21 cellular contexts compared by ENCODE assay signal in the genomic region with DNA sequence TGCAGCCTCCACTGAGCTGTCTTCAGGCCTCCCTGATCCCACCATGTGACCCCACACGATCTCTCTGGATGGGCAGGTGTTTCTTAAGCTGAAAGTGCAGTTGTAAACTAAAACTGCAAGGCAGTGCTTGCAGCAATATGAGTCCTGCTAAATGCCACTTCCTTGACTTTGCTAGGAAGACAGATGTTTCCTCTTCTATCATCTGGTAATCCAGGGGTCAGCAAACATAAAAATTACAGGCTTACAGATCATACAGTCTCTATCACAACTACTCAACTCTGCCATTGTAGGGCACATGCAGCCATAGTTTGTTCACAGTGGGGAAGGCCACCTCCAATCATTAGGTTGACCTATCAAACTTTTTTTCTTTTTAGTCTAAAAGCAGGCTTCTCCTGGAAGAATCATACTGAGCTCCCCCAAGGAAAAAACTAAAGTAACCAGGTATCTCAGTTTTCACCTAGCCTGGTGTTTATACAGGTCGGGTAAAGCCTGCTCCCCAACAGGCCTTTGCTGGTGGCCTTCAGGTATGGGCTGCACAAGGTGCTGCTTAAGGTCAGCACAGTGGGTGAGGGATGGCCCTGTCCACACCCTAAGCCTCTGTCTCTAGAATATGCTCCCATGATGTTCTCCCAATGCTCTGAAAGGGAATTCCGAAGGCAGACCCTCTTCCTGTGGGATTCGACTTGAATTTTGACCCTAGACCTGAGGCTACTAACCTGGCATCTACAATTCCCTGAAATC. TPM values are rescaled to one million over a fixed set of nuclear protein-coding genes. Genes with fewer than 3 reads are reported as not detected.
A peak's percentile ranks its signal among the peaks of the same experiment; 100 is the strongest.
DNase-seq lines count a peak whose midpoint lies in the region; ATAC-seq, FAIRE-seq and TF ChIP-seq lines count a peak whose summit lies in the region.
"Had no signal": no experiment of that assay in that cellular context is flagged by ENCODE, and none has a peak within 500 bp of the region (broad histone marks: within the 10 kb centered on the region; RNA-seq: fewer than 3 reads in every experiment).

No MANE protein-coding gene starts in this region.

- no peak for FAIRE-seq in HepG2 (lab: Jason Lieb, UNC)
- FAIRE-seq: A549, RCC 7860 had no signal

- H3K9ac ChIP-seq in HepG2 (ENCODE audit: insufficient read depth, low read depth, low read length), result no peak overlapping the region

- in situ Hi-C loops in HepG2 (cut with HindIII; ENCODE audit: extremely low pct_ligation_motif_present, low pct_unique_long_range_greater_than_20kb), result no loop called here

- H3K9me3 ChIP-seq in HepG2 (ENCODE audit: low read length), result no peaks in the 10 kb centered on the region
- no peaks in the 10 kb centered on the region for H3K9me3 ChIP-seq in spleen
- H3K9me3 ChIP-seq: A549 had no signal

- no peak overlapping the region for H3K4me2 ChIP-seq in HepG2 (ENCODE audit: low read depth, low read length)
- H3K4me2 ChIP-seq: A549 had no signal

- H3K27me3 ChIP-seq in HepG2 (ENCODE audit: control insufficient read depth in 1 of 2, insufficient read depth in 2 of 2, low read length in 2 of 2) (peaks cover 4 to 31% of the 10 kb centered on the region in 2 experiments; a peak in 4 of 5 replicates), spleen (replicated peaks in 1 of 7) (peaks cover 0 to 63% (median 5%) of the 10 kb centered on the region in 7 donors)

- no peak for TF ChIP-seq CTCF in HepG2 (CRISPR knock-in tag; IDR thresholded peaks at IDR 0.05)
- no peak for TF ChIP-seq CTCF in spleen (IDR thresholded peaks at IDR 0.05 in 8 of 11, conservative IDR thresholded peaks at IDR 0.05 in 3 of 11)

- no peak for TF ChIP-seq EP300 in HepG2 (IDR thresholded peaks at IDR 0.05; ENCODE audit: low read depth in 2 of 2, low read length in 2 of 2)
- no peak for TF ChIP-seq EP300 in HepG2 (CRISPR knock-in tag; IDR thresholded peaks at IDR 0.05; ENCODE audit: borderline replicate concordance)

- TF ChIP-seq RAD21 in HepG2 (CRISPR knock-in tag; IDR thresholded peaks at IDR 0.05), result no peak

- DNase-seq in Jurkat, Clone E6-1 (ENCODE audit: low read depth, low spot score), result peak; percentile 53
- DNase-seq in dermis microvascular lymphatic vessel endothelial cell (ENCODE audit: low read depth in 2 of 2) (peak; percentile 83 to 90), HepG2 (ENCODE audit: low spot score) (no peak), spleen (peak; percentile 1), NCI-H187 treated with DMSO at 0.1 percent for 48 hours (lab: John Stamatoyannopoulos, UW) (no peak)
- DNase-seq: C1 segment of cervical spinal cord; CD8-positive, alpha-beta memory T cell; DMS79; MM.1S; NCI-H1092; NCI-H1436 treated with DMSO at 0.1 percent for 48 hours; NCI-H2029 treated with DMSO at 0.1 percent for 48 hours; NCI-H2171 treated with DMSO at 0.1 percent for 48 hours; NCI-H446 had no signal

- H3K4me1 ChIP-seq in HepG2 (ENCODE audit: insufficient read depth, low read length) (peaks cover 55% of the 10 kb centered on the region), spleen (peaks cover 0 to 21% (median 7%) of the 10 kb centered on the region in 6 donors)

- no peaks in the 10 kb centered on the region for H3K79me2 ChIP-seq in HepG2 (ENCODE audit: insufficient read depth, low read length)

- CTCF ChIA-PET in HepG2 (lab: Yijun Ruan, JAX; ENCODE audit: low intra/inter-chr PET ratio, low total read pairs), result no interaction called here

- intact Hi-C loops in HepG2 (cut with micrococcal nuclease; ENCODE audit: unreplicated experiment), result no loop called here
- intact Hi-C loops in spleen (cut with DNase I; ENCODE audit: low total_unique reads), result no loop called here

- no peak overlapping the region for H3K27ac ChIP-seq in HepG2 (ENCODE audit: extremely low read length, insufficient read depth, low read length)
- peak overlapping the region in 5 of 8 donors; percentile 20 to 73 (median 48) for H3K27ac ChIP-seq in spleen
- H3K27ac ChIP-seq: A549 had no signal

- POLR2A ChIA-PET in HepG2 (lab: Yijun Ruan, JAX), result no interaction called here

- H4K20me1 ChIP-seq in HepG2 (ENCODE audit: insufficient read depth, low read length), result no peaks in the 10 kb centered on the region

- WGBS in HepG2 (ENCODE audit: low lambda C conversion rate), result 19% methylated on average over 4 of the region's 4 CpGs
- WGBS in spleen, 5 donors, result 65 to 75% (median 73%) methylated on average over 4 of the region's 4 CpGs

- BruUV-seq in HepG2 (replicated peaks; lab: Mats Ljungman, UMichigan), result no TSS peak

- no peak overlapping the region for H2AFZ ChIP-seq in HepG2 (ENCODE audit: low read length)

- no peak for TF ChIP-seq POLR2A in HepG2 (IDR thresholded peaks at IDR 0.05; ENCODE audit: insufficient read depth in 1 of 2, low read depth in 2 of 2, low read length in 2 of 2)
- TF ChIP-seq POLR2A in spleen (IDR thresholded peaks at IDR 0.05), result no peak

- H3K36me3 ChIP-seq in HepG2 (replicated peaks in 1 of 2; ENCODE audit: control insufficient read depth in 1 of 2, insufficient read depth in 2 of 2, low read length in 2 of 2), result no peaks in the 10 kb centered on the region
- H3K36me3 ChIP-seq in spleen, result no peaks in the 10 kb centered on the region

- H3K4me3 ChIP-seq in Jurkat, Clone E6-1 (ENCODE audit: low read length), result no peak overlapping the region
- H3K4me3 ChIP-seq in HepG2 (replicated peaks in 1 of 3; ENCODE audit: insufficient read depth in 1 of 3, low read depth in 2 of 3, low read length in 3 of 3) (no peak overlapping the region), spleen (no peak overlapping the region)
- H3K4me3 ChIP-seq: A549 had no signal

- no peak for ATAC-seq in HepG2
- no peak for ATAC-seq in GM19351 (IDR thresholded peaks at IDR 0.05; ENCODE audit: unreplicated experiment)
- ATAC-seq in HG03025 (IDR thresholded peaks at IDR 0.05; ENCODE audit: low FRiP score, unreplicated experiment), result no peak
- ATAC-seq: A549, Right ventricle myocardium inferior had no signal

TF ChIP-seq in HepG2, 621 proteins besides CTCF, POLR2A, EP300 and RAD21:
- TF ChIP-seq KDM4B (CRISPR knock-in tag; IDR thresholded peaks at IDR 0.05) (no peak), ZNF329 (CRISPR knock-in tag; IDR thresholded peaks at IDR 0.05; ENCODE audit: low read depth) (peak; percentile 99)
- TF ChIP-seq, protein P1, sequence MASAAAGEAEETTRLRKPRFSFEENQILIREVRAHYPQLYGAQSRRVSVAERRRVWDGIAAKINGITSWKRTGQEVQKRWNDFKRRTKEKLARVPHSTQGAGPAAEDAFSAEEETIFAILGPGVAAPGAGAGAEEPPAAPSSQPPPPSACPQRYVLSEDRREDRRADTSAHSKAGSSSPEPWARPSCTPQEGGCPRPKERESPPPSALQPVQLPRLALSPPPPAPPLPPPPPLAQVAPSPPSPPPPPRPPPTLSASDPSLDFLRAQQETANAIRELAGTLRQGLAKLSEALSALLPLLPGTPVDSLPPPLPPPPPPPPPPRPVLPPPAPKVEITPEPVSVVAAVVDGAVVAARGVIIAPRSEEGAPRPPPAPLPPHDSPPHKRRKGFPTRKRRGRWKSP (CRISPR knock-in tag; IDR thresholded peaks at IDR 0.05), result no peak

RNA-seq across cellular contexts. Expression of a gene that starts 10.8 kb away (rescaled TPM):
- not detected for polyA plus RNA-seq in Jurkat, Clone E6-1 (2012; ENCODE audit: insufficient read depth, insufficient read length)
- total RNA-seq in dermis microvascular lymphatic vessel endothelial cell, result 27.9 and 189 TPM in 2 replicates
- total RNA-seq in HepG2 (2016; rRNA removed; fragmentation: Illumina TruSeq; extraction: Trizol), result 0.13 and 0.24 TPM in 2 replicates
- total RNA-seq in HepG2 (2016; cell fraction: cytosol; rRNA removed; fragmentation: Illumina TruSeq; extraction: Trizol; ENCODE audit: low read depth), result not detected in 2 replicates
- total RNA-seq in HepG2 (2016; cell fraction: insoluble cytoplasmic fraction; rRNA removed; fragmentation: Illumina TruSeq; extraction: Trizol), result 0.28 and 0.37 TPM in 2 replicates
- 0.03 TPM in 1 of 2 replicates, not detected in the other for total RNA-seq in HepG2 (2016; cell fraction: membrane; rRNA removed; fragmentation: Illumina TruSeq; extraction: Trizol)
- total RNA-seq in HepG2 (2016; cell fraction: nucleus; rRNA removed; fragmentation: Illumina TruSeq; extraction: Trizol), result 0.34 and 0.62 TPM in 2 replicates
- 0.57 and 0.67 TPM in 2 replicates for polyA plus RNA-seq in HepG2 (2011; rRNA removed)
- 0.24 and 0.28 TPM in 2 replicates for polyA plus RNA-seq in HepG2 (2011; cell fraction: cytosol; rRNA removed)
- 3.3 and 4.6 TPM in 2 replicates for polyA plus RNA-seq in HepG2 (2011; cell fraction: nucleus; rRNA removed)
- polyA plus RNA-seq in HepG2 (2012), result 0.71 and 0.97 TPM in 2 replicates
- 0.10 TPM in 1 of 2 replicates, not detected in the other for polyA plus RNA-seq in HepG2 (2016; cell fraction: cytosol; fragmentation: Illumina TruSeq; extraction: Trizol; ENCODE audit: low read depth)
- polyA plus RNA-seq in HepG2 (2016; cell fraction: insoluble cytoplasmic fraction; fragmentation: Illumina TruSeq; extraction: Trizol; ENCODE audit: low read depth), result 0.05 and 0.14 TPM in 2 replicates
- polyA plus RNA-seq in HepG2 (2016; cell fraction: membrane; fragmentation: Illumina TruSeq; extraction: Trizol; ENCODE audit: low read depth), result 0.07 TPM in 1 of 2 replicates, not detected in the other
- 0.79 and 1.1 TPM in 2 replicates for polyA plus RNA-seq in HepG2 (2016; cell fraction: nucleus; fragmentation: Illumina TruSeq; extraction: Trizol; ENCODE audit: insufficient read depth, low read depth)
- 0.92 and 11.5 TPM in 2 replicates for polyA minus RNA-seq in HepG2 (2011; rRNA and poly(A)+ RNA removed; ENCODE audit: low replicate concordance)
- polyA minus RNA-seq in HepG2 (2011; cell fraction: cytosol; rRNA and poly(A)+ RNA removed), result 0.20 and 0.70 TPM in 2 replicates
- 0.99 and 1.4 TPM in 2 replicates for polyA minus RNA-seq in HepG2 (2011; cell fraction: nucleus; rRNA and poly(A)+ RNA removed)
- under 1 TPM; 0.17 to 0.64 (median 0.26) TPM for total RNA-seq in spleen
- polyA plus RNA-seq in spleen, result under 1 TPM; 0.04 to 0.10 (median 0.05) TPM
- total RNA-seq: CD8-positive, alpha-beta memory T cell; HT-29; SK-MEL-5 had no signal
- polyA plus RNA-seq: CD8-positive, alpha-beta memory T cell had no signal

Comparison
In these comparisons a context has a peak if more than half of its experiments do, and no peak if none do; other contexts are left out.
1. DNase-seq: peak in Jurkat, Clone E6-1 (single experiment), dermis microvascular lymphatic vessel endothelial cell (2 of 2) and spleen (single experiment); none in HepG2 (single experiment) and NCI-H187 treated with DMSO at 0.1 percent for 48 hours (single experiment).
2. RNA of a gene that starts 10.8 kb away (total RNA-seq): 27.9 to 189 TPM in dermis microvascular lymphatic vessel endothelial cell; 0.17 to 0.64 TPM in spleen and 0.03 to 0.62 TPM in HepG2; every median in the first group is over 10 times any median in the second.